ENCODE assay signal across 1 cellular context in the genomic region with DNA sequence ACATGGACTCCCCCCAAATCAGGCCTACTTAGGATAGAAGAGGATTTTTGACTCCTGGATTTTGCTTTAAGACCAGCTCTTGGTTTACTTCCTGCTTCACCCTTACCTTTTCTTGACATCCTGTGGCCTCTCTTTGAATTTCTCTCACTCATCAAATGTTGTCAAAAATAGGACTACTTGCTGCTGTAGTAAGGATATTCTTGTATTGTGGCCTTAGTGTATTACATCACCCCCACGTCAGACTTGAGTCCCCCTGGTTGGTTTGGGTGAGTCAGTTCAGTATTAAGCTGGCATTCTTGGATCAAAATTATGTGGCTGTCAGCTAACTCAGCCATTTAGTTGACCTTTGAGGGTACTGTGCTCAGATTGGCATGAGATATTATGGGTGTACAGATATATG.
TF ChIP-seq lines count a peak whose summit lies in the region.

No MANE protein-coding gene starts in this region.

TF ChIP-seq in K562, 482 proteins besides CTCF, POLR2A, EP300 and RAD21 (continued from another document and continues in another):
- TF ChIP-seq, protein P1, sequence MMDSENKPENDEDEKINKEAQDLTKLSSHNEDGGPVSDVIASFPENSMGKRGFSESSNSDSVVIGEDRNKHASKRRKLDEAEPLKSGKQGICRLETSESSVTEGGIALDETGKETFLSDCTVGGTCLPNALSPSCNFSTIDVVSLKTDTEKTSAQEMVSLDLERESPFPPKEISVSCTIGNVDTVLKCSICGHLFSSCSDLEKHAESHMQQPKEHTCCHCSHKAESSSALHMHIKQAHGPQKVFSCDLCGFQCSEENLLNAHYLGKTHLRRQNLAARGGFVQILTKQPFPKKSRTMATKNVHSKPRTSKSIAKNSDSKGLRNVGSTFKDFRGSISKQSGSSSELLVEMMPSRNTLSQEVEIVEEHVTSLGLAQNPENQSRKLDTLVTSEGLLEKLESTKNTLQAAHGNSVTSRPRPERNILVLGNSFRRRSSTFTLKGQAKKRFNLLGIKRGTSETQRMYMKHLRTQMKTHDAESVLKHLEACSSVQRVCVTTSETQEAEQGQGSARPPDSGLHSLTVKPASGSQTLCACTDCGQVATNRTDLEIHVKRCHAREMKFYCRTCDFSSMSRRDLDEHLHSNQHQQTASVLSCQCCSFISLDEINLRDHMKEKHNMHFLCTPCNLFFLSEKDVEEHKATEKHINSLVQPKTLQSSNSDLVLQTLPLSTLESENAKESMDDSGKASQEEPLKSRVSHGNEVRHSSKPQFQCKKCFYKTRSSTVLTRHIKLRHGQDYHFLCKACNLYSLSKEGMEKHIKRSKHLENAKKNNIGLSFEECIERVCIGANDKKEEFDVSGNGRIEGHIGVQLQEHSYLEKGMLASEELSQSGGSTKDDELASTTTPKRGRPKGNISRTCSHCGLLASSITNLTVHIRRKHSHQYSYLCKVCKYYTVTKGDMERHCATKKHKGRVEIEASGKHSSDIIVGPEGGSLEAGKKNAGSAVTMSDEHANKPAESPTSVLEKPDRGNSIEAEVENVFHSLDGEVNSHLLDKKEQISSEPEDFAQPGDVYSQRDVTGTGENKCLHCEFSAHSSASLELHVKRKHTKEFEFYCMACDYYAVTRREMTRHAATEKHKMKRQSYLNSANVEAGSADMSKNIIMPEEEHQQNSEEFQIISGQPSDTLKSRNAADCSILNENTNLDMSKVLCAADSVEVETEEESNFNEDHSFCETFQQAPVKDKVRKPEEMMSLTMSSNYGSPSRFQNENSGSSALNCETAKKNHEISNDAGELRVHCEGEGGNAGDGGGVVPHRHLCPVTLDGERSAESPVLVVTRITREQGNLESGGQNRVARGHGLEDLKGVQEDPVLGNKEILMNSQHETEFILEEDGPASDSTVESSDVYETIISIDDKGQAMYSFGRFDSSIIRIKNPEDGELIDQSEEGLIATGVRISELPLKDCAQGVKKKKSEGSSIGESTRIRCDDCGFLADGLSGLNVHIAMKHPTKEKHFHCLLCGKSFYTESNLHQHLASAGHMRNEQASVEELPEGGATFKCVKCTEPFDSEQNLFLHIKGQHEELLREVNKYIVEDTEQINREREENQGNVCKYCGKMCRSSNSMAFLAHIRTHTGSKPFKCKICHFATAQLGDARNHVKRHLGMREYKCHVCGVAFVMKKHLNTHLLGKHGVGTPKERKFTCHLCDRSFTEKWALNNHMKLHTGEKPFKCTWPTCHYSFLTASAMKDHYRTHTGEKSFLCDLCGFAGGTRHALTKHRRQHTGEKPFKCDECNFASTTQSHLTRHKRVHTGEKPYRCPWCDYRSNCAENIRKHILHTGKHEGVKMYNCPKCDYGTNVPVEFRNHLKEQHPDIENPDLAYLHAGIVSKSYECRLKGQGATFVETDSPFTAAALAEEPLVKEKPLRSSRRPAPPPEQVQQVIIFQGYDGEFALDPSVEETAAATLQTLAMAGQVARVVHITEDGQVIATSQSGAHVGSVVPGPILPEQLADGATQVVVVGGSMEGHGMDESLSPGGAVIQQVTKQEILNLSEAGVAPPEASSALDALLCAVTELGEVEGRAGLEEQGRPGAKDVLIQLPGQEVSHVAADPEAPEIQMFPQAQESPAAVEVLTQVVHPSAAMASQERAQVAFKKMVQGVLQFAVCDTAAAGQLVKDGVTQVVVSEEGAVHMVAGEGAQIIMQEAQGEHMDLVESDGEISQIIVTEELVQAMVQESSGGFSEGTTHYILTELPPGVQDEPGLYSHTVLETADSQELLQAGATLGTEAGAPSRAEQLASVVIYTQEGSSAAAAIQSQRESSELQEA (IDR thresholded peaks at IDR 0.05; ENCODE audit: low read depth): no peak
- TF ChIP-seq RFX1 (IDR thresholded peaks at IDR 0.05): no peak
- peak; percentile 39; the same call in 1 of the 2 replicates for TF ChIP-seq JUND (IDR thresholded peaks at IDR 0.05; ENCODE audit: borderline replicate concordance, low read depth, low read length)
- 0 out of 3 replicates have a peak, but pooled peaks have one; percentile 23 for TF ChIP-seq JUND (tag; IDR thresholded peaks at IDR 0.05; ENCODE audit: borderline replicate concordance, low read depth, low read length)
- TF ChIP-seq, protein P2, sequence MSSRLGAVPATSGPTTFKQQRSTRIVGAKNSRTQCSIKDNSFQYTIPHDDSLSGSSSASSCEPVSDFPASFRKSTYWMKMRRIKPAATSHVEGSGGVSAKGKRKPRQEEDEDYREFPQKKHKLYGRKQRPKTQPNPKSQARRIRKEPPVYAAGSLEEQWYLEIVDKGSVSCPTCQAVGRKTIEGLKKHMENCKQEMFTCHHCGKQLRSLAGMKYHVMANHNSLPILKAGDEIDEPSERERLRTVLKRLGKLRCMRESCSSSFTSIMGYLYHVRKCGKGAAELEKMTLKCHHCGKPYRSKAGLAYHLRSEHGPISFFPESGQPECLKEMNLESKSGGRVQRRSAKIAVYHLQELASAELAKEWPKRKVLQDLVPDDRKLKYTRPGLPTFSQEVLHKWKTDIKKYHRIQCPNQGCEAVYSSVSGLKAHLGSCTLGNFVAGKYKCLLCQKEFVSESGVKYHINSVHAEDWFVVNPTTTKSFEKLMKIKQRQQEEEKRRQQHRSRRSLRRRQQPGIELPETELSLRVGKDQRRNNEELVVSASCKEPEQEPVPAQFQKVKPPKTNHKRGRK (tag; IDR thresholded peaks at IDR 0.05): no peak
- TF ChIP-seq HMGN3 (IDR thresholded peaks at IDR 0.05; ENCODE audit: borderline replicate concordance, extremely low read depth, insufficient read length, low read depth, low read length): no peak
- TF ChIP-seq LCOR (CRISPR knock-in tag; IDR thresholded peaks at IDR 0.05): 0 out of 2 replicates have a peak, but pooled peaks have one; percentile 21
- TF ChIP-seq ELF4 (CRISPR knock-in tag; IDR thresholded peaks at IDR 0.05): no peak
- no peak for TF ChIP-seq KHSRP (IDR thresholded peaks at IDR 0.05)
- no peak for TF ChIP-seq ZEB2 (IDR thresholded peaks at IDR 0.05)
- TF ChIP-seq ZNF584 (CRISPR knock-in tag; IDR thresholded peaks at IDR 0.05; ENCODE audit: low read depth): no peak
- TF ChIP-seq ZNF717 (CRISPR knock-in tag; IDR thresholded peaks at IDR 0.05): no peak
- TF ChIP-seq, protein P3, sequence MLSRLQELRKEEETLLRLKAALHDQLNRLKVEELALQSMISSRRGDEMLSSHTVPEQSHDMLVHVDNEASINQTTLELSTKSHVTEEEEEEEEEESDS (CRISPR knock-in tag; IDR thresholded peaks at IDR 0.05): no peak
- TF ChIP-seq ZNF274 (IDR thresholded peaks at IDR 0.05; ENCODE audit: borderline replicate concordance, low read depth, low read length): no peak
- TF ChIP-seq HDAC6 (IDR thresholded peaks at IDR 0.05; ENCODE audit: low read depth, low read length): no peak
- no peak for TF ChIP-seq NR1H2 (CRISPR knock-in tag; IDR thresholded peaks at IDR 0.05)
- no peak for TF ChIP-seq ETS2 (tag; IDR thresholded peaks at IDR 0.05; ENCODE audit: borderline replicate concordance, poor library complexity, severe bottlenecking)
- TF ChIP-seq, protein P4, sequence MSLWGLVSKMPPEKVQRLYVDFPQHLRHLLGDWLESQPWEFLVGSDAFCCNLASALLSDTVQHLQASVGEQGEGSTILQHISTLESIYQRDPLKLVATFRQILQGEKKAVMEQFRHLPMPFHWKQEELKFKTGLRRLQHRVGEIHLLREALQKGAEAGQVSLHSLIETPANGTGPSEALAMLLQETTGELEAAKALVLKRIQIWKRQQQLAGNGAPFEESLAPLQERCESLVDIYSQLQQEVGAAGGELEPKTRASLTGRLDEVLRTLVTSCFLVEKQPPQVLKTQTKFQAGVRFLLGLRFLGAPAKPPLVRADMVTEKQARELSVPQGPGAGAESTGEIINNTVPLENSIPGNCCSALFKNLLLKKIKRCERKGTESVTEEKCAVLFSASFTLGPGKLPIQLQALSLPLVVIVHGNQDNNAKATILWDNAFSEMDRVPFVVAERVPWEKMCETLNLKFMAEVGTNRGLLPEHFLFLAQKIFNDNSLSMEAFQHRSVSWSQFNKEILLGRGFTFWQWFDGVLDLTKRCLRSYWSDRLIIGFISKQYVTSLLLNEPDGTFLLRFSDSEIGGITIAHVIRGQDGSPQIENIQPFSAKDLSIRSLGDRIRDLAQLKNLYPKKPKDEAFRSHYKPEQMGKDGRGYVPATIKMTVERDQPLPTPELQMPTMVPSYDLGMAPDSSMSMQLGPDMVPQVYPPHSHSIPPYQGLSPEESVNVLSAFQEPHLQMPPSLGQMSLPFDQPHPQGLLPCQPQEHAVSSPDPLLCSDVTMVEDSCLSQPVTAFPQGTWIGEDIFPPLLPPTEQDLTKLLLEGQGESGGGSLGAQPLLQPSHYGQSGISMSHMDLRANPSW (CRISPR knock-in tag; IDR thresholded peaks at IDR 0.05): no peak
- 0 out of 2 replicates have a peak, but pooled peaks have one; percentile 12 for TF ChIP-seq HDAC2 (IDR thresholded peaks at IDR 0.05)
- no peak for TF ChIP-seq GABPB1 (CRISPR knock-in tag; IDR thresholded peaks at IDR 0.05)
- TF ChIP-seq, protein P5, sequence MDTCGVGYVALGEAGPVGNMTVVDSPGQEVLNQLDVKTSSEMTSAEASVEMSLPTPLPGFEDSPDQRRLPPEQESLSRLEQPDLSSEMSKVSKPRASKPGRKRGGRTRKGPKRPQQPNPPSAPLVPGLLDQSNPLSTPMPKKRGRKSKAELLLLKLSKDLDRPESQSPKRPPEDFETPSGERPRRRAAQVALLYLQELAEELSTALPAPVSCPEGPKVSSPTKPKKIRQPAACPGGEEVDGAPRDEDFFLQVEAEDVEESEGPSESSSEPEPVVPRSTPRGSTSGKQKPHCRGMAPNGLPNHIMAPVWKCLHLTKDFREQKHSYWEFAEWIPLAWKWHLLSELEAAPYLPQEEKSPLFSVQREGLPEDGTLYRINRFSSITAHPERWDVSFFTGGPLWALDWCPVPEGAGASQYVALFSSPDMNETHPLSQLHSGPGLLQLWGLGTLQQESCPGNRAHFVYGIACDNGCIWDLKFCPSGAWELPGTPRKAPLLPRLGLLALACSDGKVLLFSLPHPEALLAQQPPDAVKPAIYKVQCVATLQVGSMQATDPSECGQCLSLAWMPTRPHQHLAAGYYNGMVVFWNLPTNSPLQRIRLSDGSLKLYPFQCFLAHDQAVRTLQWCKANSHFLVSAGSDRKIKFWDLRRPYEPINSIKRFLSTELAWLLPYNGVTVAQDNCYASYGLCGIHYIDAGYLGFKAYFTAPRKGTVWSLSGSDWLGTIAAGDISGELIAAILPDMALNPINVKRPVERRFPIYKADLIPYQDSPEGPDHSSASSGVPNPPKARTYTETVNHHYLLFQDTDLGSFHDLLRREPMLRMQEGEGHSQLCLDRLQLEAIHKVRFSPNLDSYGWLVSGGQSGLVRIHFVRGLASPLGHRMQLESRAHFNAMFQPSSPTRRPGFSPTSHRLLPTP (IDR thresholded peaks at IDR 0.05; ENCODE audit: borderline replicate concordance, extremely low read depth, insufficient read length): no peak
- no peak for TF ChIP-seq ATF1 (CRISPR knock-in tag; IDR thresholded peaks at IDR 0.05)
- peak; percentile 81 for TF ChIP-seq ATF1 (tag; IDR thresholded peaks at IDR 0.05)
- no peak for TF ChIP-seq ZNF232 (CRISPR knock-in tag; IDR thresholded peaks at IDR 0.05)
- no peak for TF ChIP-seq CTBP1 (IDR thresholded peaks at IDR 0.05; ENCODE audit: borderline replicate concordance)
- TF ChIP-seq ZNF444 (CRISPR knock-in tag; IDR thresholded peaks at IDR 0.05): no peak
- no peak for TF ChIP-seq PHTF2 (CRISPR knock-in tag; IDR thresholded peaks at IDR 0.05)
- no peak for TF ChIP-seq PTTG1 (tag; IDR thresholded peaks at IDR 0.05; ENCODE audit: low read depth)
- TF ChIP-seq SRSF3 (IDR thresholded peaks at IDR 0.05; ENCODE audit: insufficient read depth, low read length): no peak
- TF ChIP-seq ZNF3 (CRISPR knock-in tag; IDR thresholded peaks at IDR 0.05): no peak
- TF ChIP-seq ZNF184 (CRISPR knock-in tag; IDR thresholded peaks at IDR 0.05): no peak
- TF ChIP-seq NFATC3 (IDR thresholded peaks at IDR 0.05): no peak
- no peak for TF ChIP-seq ARNT (IDR thresholded peaks at IDR 0.05)
- TF ChIP-seq, protein P6, sequence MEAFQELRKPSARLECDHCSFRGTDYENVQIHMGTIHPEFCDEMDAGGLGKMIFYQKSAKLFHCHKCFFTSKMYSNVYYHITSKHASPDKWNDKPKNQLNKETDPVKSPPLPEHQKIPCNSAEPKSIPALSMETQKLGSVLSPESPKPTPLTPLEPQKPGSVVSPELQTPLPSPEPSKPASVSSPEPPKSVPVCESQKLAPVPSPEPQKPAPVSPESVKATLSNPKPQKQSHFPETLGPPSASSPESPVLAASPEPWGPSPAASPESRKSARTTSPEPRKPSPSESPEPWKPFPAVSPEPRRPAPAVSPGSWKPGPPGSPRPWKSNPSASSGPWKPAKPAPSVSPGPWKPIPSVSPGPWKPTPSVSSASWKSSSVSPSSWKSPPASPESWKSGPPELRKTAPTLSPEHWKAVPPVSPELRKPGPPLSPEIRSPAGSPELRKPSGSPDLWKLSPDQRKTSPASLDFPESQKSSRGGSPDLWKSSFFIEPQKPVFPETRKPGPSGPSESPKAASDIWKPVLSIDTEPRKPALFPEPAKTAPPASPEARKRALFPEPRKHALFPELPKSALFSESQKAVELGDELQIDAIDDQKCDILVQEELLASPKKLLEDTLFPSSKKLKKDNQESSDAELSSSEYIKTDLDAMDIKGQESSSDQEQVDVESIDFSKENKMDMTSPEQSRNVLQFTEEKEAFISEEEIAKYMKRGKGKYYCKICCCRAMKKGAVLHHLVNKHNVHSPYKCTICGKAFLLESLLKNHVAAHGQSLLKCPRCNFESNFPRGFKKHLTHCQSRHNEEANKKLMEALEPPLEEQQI (IDR thresholded peaks at IDR 0.05): no peak
- no peak for TF ChIP-seq RBFOX2 (IDR thresholded peaks at IDR 0.05; ENCODE audit: low read depth, low read length)
- no peak for TF ChIP-seq NFIX (CRISPR knock-in tag; IDR thresholded peaks at IDR 0.05; ENCODE audit: low read depth)
- TF ChIP-seq ZNF253 (CRISPR knock-in tag; conservative IDR thresholded peaks at IDR 0.05): no peak
- TF ChIP-seq TCF3 (CRISPR knock-in tag; IDR thresholded peaks at IDR 0.05): no peak
- TF ChIP-seq, protein P7, sequence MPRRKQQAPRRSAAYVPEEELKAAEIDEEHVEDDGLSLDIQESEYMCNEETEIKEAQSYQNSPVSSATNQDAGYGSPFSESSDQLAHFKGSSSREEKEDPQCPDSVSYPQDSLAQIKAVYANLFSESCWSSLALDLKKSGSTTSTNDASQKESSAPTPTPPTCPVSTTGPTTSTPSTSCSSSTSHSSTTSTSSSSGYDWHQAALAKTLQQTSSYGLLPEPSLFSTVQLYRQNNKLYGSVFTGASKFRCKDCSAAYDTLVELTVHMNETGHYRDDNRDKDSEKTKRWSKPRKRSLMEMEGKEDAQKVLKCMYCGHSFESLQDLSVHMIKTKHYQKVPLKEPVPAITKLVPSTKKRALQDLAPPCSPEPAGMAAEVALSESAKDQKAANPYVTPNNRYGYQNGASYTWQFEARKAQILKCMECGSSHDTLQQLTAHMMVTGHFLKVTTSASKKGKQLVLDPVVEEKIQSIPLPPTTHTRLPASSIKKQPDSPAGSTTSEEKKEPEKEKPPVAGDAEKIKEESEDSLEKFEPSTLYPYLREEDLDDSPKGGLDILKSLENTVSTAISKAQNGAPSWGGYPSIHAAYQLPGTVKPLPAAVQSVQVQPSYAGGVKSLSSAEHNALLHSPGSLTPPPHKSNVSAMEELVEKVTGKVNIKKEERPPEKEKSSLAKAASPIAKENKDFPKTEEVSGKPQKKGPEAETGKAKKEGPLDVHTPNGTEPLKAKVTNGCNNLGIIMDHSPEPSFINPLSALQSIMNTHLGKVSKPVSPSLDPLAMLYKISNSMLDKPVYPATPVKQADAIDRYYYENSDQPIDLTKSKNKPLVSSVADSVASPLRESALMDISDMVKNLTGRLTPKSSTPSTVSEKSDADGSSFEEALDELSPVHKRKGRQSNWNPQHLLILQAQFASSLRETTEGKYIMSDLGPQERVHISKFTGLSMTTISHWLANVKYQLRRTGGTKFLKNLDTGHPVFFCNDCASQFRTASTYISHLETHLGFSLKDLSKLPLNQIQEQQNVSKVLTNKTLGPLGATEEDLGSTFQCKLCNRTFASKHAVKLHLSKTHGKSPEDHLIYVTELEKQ (CRISPR knock-in tag; IDR thresholded peaks at IDR 0.05): no peak
- no peak for TF ChIP-seq ARID1B (IDR thresholded peaks at IDR 0.05)
- TF ChIP-seq FUS (optimal IDR thresholded peaks at IDR 0.05; ENCODE audit: low read depth, low read length): no peak
- TF ChIP-seq RHOXF2B (CRISPR knock-in tag; conservative IDR thresholded peaks at IDR 0.05): no peak
- TF ChIP-seq EP400 (IDR thresholded peaks at IDR 0.05): no peak; the same call in 1 of the 2 replicates
